ENCODE assay signal across 8 cellular contexts in genomic region chr17:42248351-42249179, GRCh38. TPM values are rescaled to one million over a fixed set of nuclear protein-coding genes. Genes with fewer than 3 reads are reported as not detected.
A peak's percentile ranks its signal among the peaks of the same experiment; 100 is the strongest.
DNase-seq lines count a peak whose midpoint lies in the region; ATAC-seq, FAIRE-seq and TF ChIP-seq lines count a peak whose summit lies in the region.

No MANE protein-coding gene starts in this region.

- peak overlapping the region; percentile 60 for H3K4me3 ChIP-seq in coronary artery

- no peak for FAIRE-seq in urothelium cell line (lab: Jason Lieb, UNC)

- DNase-seq in DMS53 (lab: John Stamatoyannopoulos, UW) = peak; percentile 64
- DNase-seq in NCI-H2081 treated with DMSO at 0.1 percent for 48 hours (lab: John Stamatoyannopoulos, UW) = peak; percentile 50
- DNase-seq in activated CD4-positive, alpha-beta T cell treated with anti-CD3 and anti-CD28 coated beads for 4 hours = peak; percentile 75 to 76
- DNase-seq in coronary artery (ENCODE audit: low spot score) = peak; percentile 91
- DNase-seq in lung microvascular endothelial cell (ENCODE audit: low read depth in 2 of 2) = peak; percentile 93 to 98
- DNase-seq in stimulated activated CD4-positive, alpha-beta T cell treated with anti-CD3 and anti-CD28 coated beads, TNF-alpha, amount 100 ng/mL, for 4 hours (ENCODE audit: low read depth in 3 of 3) = peak in 2 of 3 experiments; percentile 49 to 66
- no peak for DNase-seq in urothelium cell line (ENCODE audit: low spot score)

- ATAC-seq in GM21619 (IDR thresholded peaks at IDR 0.05; ENCODE audit: unreplicated experiment) = peak; percentile 80

- H3K27ac ChIP-seq in coronary artery = peak overlapping the region; percentile 82 to 84

- no peak for TF ChIP-seq CTCF in coronary artery (IDR thresholded peaks at IDR 0.05)

RNA-seq across cellular contexts. Expression of gene STAT5B, which starts 27.6 kb away (rescaled TPM):
- total RNA-seq in lung microvascular endothelial cell = 22.2 and 29.8 TPM in 2 replicates

RNA-seq across cellular contexts. Expression of gene STAT5A, which starts 39.7 kb away (rescaled TPM):
- total RNA-seq in lung microvascular endothelial cell = 33.1 and 44.2 TPM in 2 replicates

RNA-seq across cellular contexts. Expression of gene GHDC, which starts 54.3 kb away (rescaled TPM):
- total RNA-seq in lung microvascular endothelial cell = 11.3 and 22.8 TPM in 2 replicates
